Comparison of ENCODE assay signal across 1 cellular context in genomic region chr12:31732926-31733548, GRCh38.
A peak's percentile ranks its signal among the peaks of the same experiment; 100 is the strongest.
TF ChIP-seq lines count a peak whose summit lies in the region.

No MANE protein-coding gene starts in this region.

TF ChIP-seq in K562, 482 proteins besides CTCF, POLR2A, EP300 and RAD21 (continued from another document and continues in another):
- TF ChIP-seq SMC3 (conservative IDR thresholded peaks at IDR 0.05; ENCODE audit: insufficient read depth, low read depth, low read length) (no peak), ZFP91 (CRISPR knock-in tag; IDR thresholded peaks at IDR 0.05) (no peak), KDM1A (IDR thresholded peaks at IDR 0.05) (no peak), SMAD2 (IDR thresholded peaks at IDR 0.05; ENCODE audit: low read depth, low read length) (no peak), CXXC5 (CRISPR knock-in tag; IDR thresholded peaks at IDR 0.05) (no peak), NFIC (IDR thresholded peaks at IDR 0.05) (no peak), DPF2 (IDR thresholded peaks at IDR 0.05) (peak; percentile 96), ZNF785 (CRISPR knock-in tag; IDR thresholded peaks at IDR 0.05) (no peak), ZBTB8A (IDR thresholded peaks at IDR 0.05; ENCODE audit: partially characterized antibody) (peak; percentile 24), RERE (CRISPR knock-in tag; IDR thresholded peaks at IDR 0.05; ENCODE audit: borderline replicate concordance) (no peak), ZKSCAN8 (CRISPR knock-in tag; IDR thresholded peaks at IDR 0.05) (no peak), CBX8 (IDR thresholded peaks at IDR 0.05; ENCODE audit: borderline replicate concordance, extremely low read depth, low read depth, low read length, poor library complexity, severe bottlenecking) (no peak), ZHX1 (conservative IDR thresholded peaks at IDR 0.05; ENCODE audit: low read length) (no peak), CC2D1A (IDR thresholded peaks at IDR 0.05) (peak; percentile 62), ASH1L (IDR thresholded peaks at IDR 0.05; ENCODE audit: borderline replicate concordance, low read depth, partially characterized antibody) (no peak), TSC22D4 (tag; IDR thresholded peaks at IDR 0.05) (no peak), KDM4B (IDR thresholded peaks at IDR 0.05; ENCODE audit: borderline replicate concordance in 2 of 2, low read depth in 1 of 2) (no peak), ZNF24 (IDR thresholded peaks at IDR 0.05) (no peak), TFAM (CRISPR knock-in tag; conservative IDR thresholded peaks at IDR 0.05) (no peak), ETV1 (tag; conservative IDR thresholded peaks at IDR 0.05; ENCODE audit: low read depth) (no peak), E2F4 (CRISPR knock-in tag; IDR thresholded peaks at IDR 0.05; ENCODE audit: low read depth) (no peak), TAF15 (IDR thresholded peaks at IDR 0.05; ENCODE audit: low read depth, low read length) (no peak), TRIM25 (IDR thresholded peaks at IDR 0.05; ENCODE audit: borderline replicate concordance) (no peak), PATZ1 (CRISPR knock-in tag; IDR thresholded peaks at IDR 0.05; ENCODE audit: borderline replicate concordance) (no peak), MAZ (CRISPR knock-in tag; conservative IDR thresholded peaks at IDR 0.05 in 1 of 2, IDR thresholded peaks at IDR 0.05 in 1 of 2) (no peak), CHAMP1 (IDR thresholded peaks at IDR 0.05) (no peak; the same call in 1 of the 2 replicates), NRF1 (conservative IDR thresholded peaks at IDR 0.05 in 1 of 2, IDR thresholded peaks at IDR 0.05 in 1 of 2) (no peak; a peak in 1 of 4 replicates), MEF2A (IDR thresholded peaks at IDR 0.05; ENCODE audit: control insufficient read depth, low read depth, low read length) (no peak), SMARCB1 (IDR thresholded peaks at IDR 0.05; ENCODE audit: insufficient read length, low read depth) (no peak), RNF219 (CRISPR knock-in tag; IDR thresholded peaks at IDR 0.05) (no peak), ZBTB7A (IDR thresholded peaks at IDR 0.05; ENCODE audit: borderline replicate concordance, control insufficient read depth, low read depth, low read length) (no peak), ZNF589 (CRISPR knock-in tag; IDR thresholded peaks at IDR 0.05; ENCODE audit: low read depth) (no peak), ZNF3 (CRISPR knock-in tag; IDR thresholded peaks at IDR 0.05) (no peak), MCM3 (IDR thresholded peaks at IDR 0.05) (no peak), ZNF316 (IDR thresholded peaks at IDR 0.05) (peak; percentile 95), FOXP1 (CRISPR knock-in tag; IDR thresholded peaks at IDR 0.05) (no peak), COPS2 (conservative IDR thresholded peaks at IDR 0.05) (no peak), SETDB1 (IDR thresholded peaks at IDR 0.05; ENCODE audit: low read length) (no peak), NR0B1 (IDR thresholded peaks at IDR 0.05; ENCODE audit: partially characterized antibody) (no peak), ZNF778 (CRISPR knock-in tag; IDR thresholded peaks at IDR 0.05) (no peak), HNRNPL (IDR thresholded peaks at IDR 0.05; ENCODE audit: low read depth, low read length) (no peak)
